24 cellular contexts compared by ENCODE assay signal in the genomic region with DNA sequence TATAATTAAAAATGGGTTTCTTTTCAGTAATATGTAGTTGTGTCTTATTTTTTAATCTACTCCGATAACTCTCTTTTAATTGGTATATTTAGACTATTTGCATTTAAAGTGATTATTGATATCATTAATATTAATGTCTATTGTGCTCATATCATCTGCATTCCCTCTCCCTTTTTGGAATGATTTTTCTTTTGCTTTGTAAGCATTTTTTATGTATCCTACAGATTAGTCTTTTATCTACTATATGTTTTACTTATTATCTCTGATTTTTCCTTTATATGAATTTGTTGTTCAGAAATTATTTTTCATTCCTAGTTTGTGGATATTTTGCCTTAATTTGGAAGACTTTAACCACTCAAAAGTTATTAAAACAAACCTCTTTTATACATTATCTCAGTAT.
"Had no signal": no experiment of that assay in that cellular context is flagged by ENCODE, and none has a peak within 500 bp of the region (broad histone marks: within the 10 kb centered on the region; RNA-seq: fewer than 3 reads in every experiment).

No MANE protein-coding gene starts in this region.

- H3K27ac ChIP-seq: ascending aorta, breast epithelium, coronary artery, dorsolateral prefrontal cortex, esophagus muscularis mucosa, foreskin keratinocyte, gastroesophageal sphincter had no signal

- H3K27me3 ChIP-seq: ascending aorta, breast epithelium, dorsolateral prefrontal cortex, esophagus muscularis mucosa, foreskin keratinocyte, gastroesophageal sphincter had no signal

- H3K36me3 ChIP-seq: ascending aorta, breast epithelium, esophagus muscularis mucosa, gastroesophageal sphincter had no signal

- H3K4me1 ChIP-seq: ascending aorta, breast epithelium had no signal

- DNase-seq: activated CD4-positive, alpha-beta memory T cell treated with anti-CD3 and anti-CD28 coated beads, Interleukin-2, amount 10 ng/mL, durations not matched to agents 7 days and 5 days; activated CD4-positive, alpha-beta T cell treated with anti-CD3 and anti-CD28 coated beads for 36 hours; activated CD4-positive, alpha-beta T cell treated with anti-CD3 and anti-CD28 coated beads, Interleukin-2, amount 10 ng/mL, durations not matched to agents 7 days and 5 days; activated CD4-positive, alpha-beta T cell treated with anti-CD3 and anti-CD28 coated beads, Interleukin-2, amount 50 U/mL, for 4 hours; activated CD4-positive, CD25-positive, alpha-beta regulatory T cell; activated CD4-positive, CD25-positive, alpha-beta regulatory T cell treated with anti-CD3 and anti-CD28 coated beads, Interleukin-2, amount 50 U/mL, for 72 hours; activated CD8-positive, alpha-beta memory T cell treated with anti-CD3 and anti-CD28 coated beads, Interleukin-2, amount 50 U/mL, for 48 hours; activated gamma-delta T cell; activated naive CD4-positive, alpha-beta T cell; activated naive CD4-positive, alpha-beta T cell treated with anti-CD3 and anti-CD28 coated beads, Interleukin-2, amount 10 ng/mL, durations not matched to agents 7 days and 5 days; activated naive CD8-positive, alpha-beta T cell treated with anti-CD3 and anti-CD28 coated beads, Interleukin-2, amount 10 ng/mL, durations not matched to agents 7 days and 5 days; activated T-cell treated with anti-CD3 and anti-CD28 coated beads for 4 hours; activated T-cell treated with anti-CD3 and anti-CD28 coated beads, Interleukin-2, amount 50 U/mL, for 24 hours; activated T-cell treated with anti-CD3 and anti-CD28 coated beads, Interleukin-2, amount 50 U/mL, for 72 hours; dorsolateral prefrontal cortex; effector memory CD4-positive, alpha-beta T cell; foreskin keratinocyte; T-helper 2 cell had no signal

- H3K4me3 ChIP-seq: ascending aorta, breast epithelium, coronary artery, dorsolateral prefrontal cortex, esophagus muscularis mucosa, gastroesophageal sphincter had no signal

- H3K9me3 ChIP-seq: ascending aorta, breast epithelium, esophagus muscularis mucosa, gastroesophageal sphincter had no signal

- ATAC-seq: activated CD4-positive, alpha-beta T cell treated with anti-CD3 and anti-CD28 coated beads for 36 hours; activated naive CD4-positive, alpha-beta T cell treated with anti-CD3 and anti-CD28 coated beads, Interleukin-2, amount 50 U/mL, for 72 hours; activated T-cell treated with anti-CD3 and anti-CD28 coated beads, Interleukin-2, amount 50 U/mL, for 72 hours; foreskin keratinocyte; gastroesophageal sphincter had no signal
